In the genomic region with DNA sequence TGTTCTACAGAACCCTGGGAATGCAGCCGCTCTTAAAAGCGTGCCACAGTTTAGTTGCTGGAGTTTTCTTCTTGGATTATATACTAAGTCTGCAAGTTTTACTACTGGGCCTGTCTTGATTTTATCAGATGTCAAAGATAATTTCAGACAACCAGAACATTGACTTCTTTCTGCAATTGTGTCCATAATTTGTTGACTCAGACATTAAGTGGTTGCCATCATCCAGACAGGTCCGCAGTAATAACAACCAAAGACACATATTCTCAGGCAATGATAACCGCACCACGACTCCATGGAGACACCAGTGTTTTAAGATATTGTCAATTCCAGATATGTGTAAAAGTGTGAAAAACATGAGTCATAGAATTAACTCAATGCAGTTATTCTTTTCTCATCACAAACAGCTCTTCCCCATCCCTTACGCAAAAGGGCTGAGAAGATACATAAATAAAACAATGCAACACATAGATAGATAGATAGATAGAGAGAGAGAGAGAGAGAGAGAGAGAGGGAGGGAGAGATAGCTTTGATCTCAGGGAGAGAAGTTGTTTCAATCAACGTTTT, we compare ENCODE assay signal across 21 cellular contexts.
A peak's percentile ranks its signal among the peaks of the same experiment; 100 is the strongest.
DNase-seq lines count a peak whose midpoint lies in the region; ATAC-seq and TF ChIP-seq lines count a peak whose summit lies in the region.
"Had no signal": no experiment of that assay in that cellular context is flagged by ENCODE, and none has a peak within 500 bp of the region (broad histone marks: within the 10 kb centered on the region; RNA-seq: fewer than 3 reads in every experiment).

No MANE protein-coding gene starts in this region.

- H3K9me3 Mint-ChIP-seq in MCF 10A (ENCODE audit: unreplicated experiment) = no peaks in the 10 kb centered on the region
- H3K9me3 Mint-ChIP-seq: CD8-positive, alpha-beta T cell had no signal

- H3K27ac Mint-ChIP-seq in MCF 10A (ENCODE audit: low read depth, unreplicated experiment) = no peak overlapping the region
- H3K27ac Mint-ChIP-seq: CD8-positive, alpha-beta T cell had no signal

- no peak for TF ChIP-seq CTCF in MCF 10A (IDR thresholded peaks at IDR 0.05; ENCODE audit: unreplicated experiment)
- no peak for TF ChIP-seq CTCF in mammary epithelial cell (conservative IDR thresholded peaks at IDR 0.05 in 1 of 2, IDR thresholded peaks at IDR 0.05 in 1 of 2; ENCODE audit: extremely low read depth in 1 of 2, insufficient read depth in 1 of 2, low read depth in 1 of 2, low read length in 2 of 2)
- no peak for TF ChIP-seq CTCF in RWPE2 (IDR thresholded peaks at IDR 0.05; ENCODE audit: poor library complexity, severe bottlenecking)
- TF ChIP-seq CTCF in fibroblast of villous mesenchyme (IDR thresholded peaks at IDR 0.05; ENCODE audit: insufficient read depth, low read depth, low read length) = no peak
- no peak for TF ChIP-seq CTCF in psoas muscle (IDR thresholded peaks at IDR 0.05)

- ATAC-seq in RWPE2 (ENCODE audit: low read depth) (no peak), GM21576 (IDR thresholded peaks at IDR 0.05; ENCODE audit: unreplicated experiment) (no peak), psoas muscle (no peak)
- ATAC-seq: CD8-positive, alpha-beta T cell had no signal

- no peak overlapping the region for H3K9ac ChIP-seq in mammary epithelial cell (ENCODE audit: insufficient read depth, low read length)

- POLR2A ChIA-PET in MCF 10A (lab: Yijun Ruan, JAX) = interaction anchor here (0.6 to 0.7 kb wide), 4 partner anchors 43 to 1805 kb away, joined by 3 to 5 read pairs (median 4); no protein-coding TSS in a partner anchor

- H3K27me3 ChIP-seq in mammary epithelial cell (ENCODE audit: insufficient read depth, low read length) = peaks cover 7% of the 10 kb centered on the region
- H3K27me3 ChIP-seq in RWPE2 (ENCODE audit: insufficient read depth, poor library complexity, severe bottlenecking) = peaks cover 32% of the 10 kb centered on the region
- peaks cover 0 to 29% (median 11%) of the 10 kb centered on the region in 3 donors for H3K27me3 ChIP-seq in psoas muscle (ENCODE audit: insufficient read depth in 3 of 3, low read length in 2 of 3)

- 81% methylated on average over 6 of the region's 7 CpGs for WGBS in mammary epithelial cell (ENCODE audit: low coverage, missing lambda C conversion rate)
- 79 to 85% (median 83%) methylated on average over 7 of the region's 7 CpGs for WGBS in psoas muscle, 3 donors

- no peaks in the 10 kb centered on the region for H3K4me1 ChIP-seq in mammary epithelial cell (ENCODE audit: insufficient read depth, low read length)
- H3K4me1 ChIP-seq in RWPE2 (ENCODE audit: insufficient read depth, poor library complexity, severe bottlenecking) = peaks cover 13% of the 10 kb centered on the region
- H3K4me1 ChIP-seq in psoas muscle = no peaks in the 10 kb centered on the region

- no peak overlapping the region for H3K4me3 Mint-ChIP-seq in MCF 10A (ENCODE audit: unreplicated experiment)
- H3K4me3 Mint-ChIP-seq: CD8-positive, alpha-beta T cell had no signal

- in situ Hi-C loops in mammary epithelial cell (cut with MboI; ENCODE audit: low sequenced_read_pairs in 2 of 2) = no loop called here

- no peaks in the 10 kb centered on the region for H3K79me2 ChIP-seq in mammary epithelial cell (ENCODE audit: insufficient read depth, low read length)

- H3K36me3 Mint-ChIP-seq in MCF 10A (ENCODE audit: insufficient read depth, unreplicated experiment) = no peaks in the 10 kb centered on the region
- H3K36me3 Mint-ChIP-seq: CD8-positive, alpha-beta T cell had no signal

- no TSS peak for BruUV-seq in MCF 10A (replicated peaks; lab: Mats Ljungman, UMichigan)
- BruUV-seq in mammary epithelial cell (replicated peaks; lab: Mats Ljungman, UMichigan) = no TSS peak

- H3K4me2 ChIP-seq in mammary epithelial cell (ENCODE audit: insufficient read depth, low read depth, low read length) = no peak overlapping the region

- no peaks in the 10 kb centered on the region for H4K20me1 ChIP-seq in mammary epithelial cell (ENCODE audit: insufficient read depth, low read length)

- intact Hi-C loops in MCF 10A (cut with micrococcal nuclease) = no loop called here
- intact Hi-C loops in mammary epithelial cell (cut with micrococcal nuclease) = no loop called here
- intact Hi-C loops in psoas muscle (cut with DNase I) = no loop called here

- DNase-seq in MCF 10A (ENCODE audit: unreplicated experiment) (peak; percentile 37), mammary epithelial cell (no peak), RWPE2 (ENCODE audit: low spot score) (no peak), fibroblast of villous mesenchyme (ENCODE audit: low read depth) (peak; percentile 13), dedifferentiated amniotic fluid mesenchymal stem cell (ENCODE audit: extremely low spot score) (no peak), psoas muscle (no peak)
- DNase-seq in activated CD8-positive, alpha-beta memory T cell treated with anti-CD3 and anti-CD28 coated beads for 24 hours = no peak
- DNase-seq: AML-193; C1 segment of cervical spinal cord; Calu3; CD8-positive, alpha-beta T cell; H7; KBM-7; NCI-H1092 treated with DMSO at 0.1 percent for 48 hours; NCI-H1436 treated with DMSO at 0.1 percent for 48 hours; NCI-H2029; NCI-H226; NCI-H524 treated with DMSO at 0.1 percent for 48 hours; SIG-M5 had no signal

- CTCF ChIA-PET in MCF 10A (lab: Yijun Ruan, JAX) (interaction anchor here (0.7 to 8.7 kb wide), 9 partner anchors 9 to 1764 kb away, joined by 3 to 97 read pairs (median 4); no protein-coding TSS in a partner anchor), mammary epithelial cell (lab: Charles Lee; ENCODE audit: low non-redundant PET) (no interaction called here)

- H3K36me3 ChIP-seq in mammary epithelial cell (ENCODE audit: insufficient read depth, low read length) (no peaks in the 10 kb centered on the region), RWPE2 (ENCODE audit: low read depth) (no peaks in the 10 kb centered on the region), psoas muscle (ENCODE audit: insufficient read depth in 1 of 2, low read depth in 1 of 2) (no peaks in the 10 kb centered on the region)

- no peak overlapping the region for H3K27ac ChIP-seq in mammary epithelial cell (ENCODE audit: insufficient read depth, low read depth, low read length)
- peak overlapping the region; percentile 45 for H3K27ac ChIP-seq in RWPE2 (ENCODE audit: poor library complexity, severe bottlenecking)
- H3K27ac ChIP-seq in psoas muscle = no peak overlapping the region
- H3K27ac ChIP-seq: 22Rv1 had no signal

- H3K9me3 ChIP-seq in mammary epithelial cell (replicated peaks; ENCODE audit: insufficient read depth, low read length) (no peaks in the 10 kb centered on the region), RWPE2 (ENCODE audit: severe bottlenecking) (no peaks in the 10 kb centered on the region), psoas muscle (no peaks in the 10 kb centered on the region)

- dilution Hi-C loops in mammary epithelial cell (cut with HindIII; ENCODE audit: low sequenced_read_pairs) = no loop called here

- no peak overlapping the region for H2AFZ ChIP-seq in mammary epithelial cell (ENCODE audit: low read depth, low read length)

- peaks cover 9% of the 10 kb centered on the region for H3K4me1 Mint-ChIP-seq in MCF 10A (ENCODE audit: insufficient read depth, unreplicated experiment)

- no peak overlapping the region for H3K4me3 ChIP-seq in mammary epithelial cell (replicated peaks in 1 of 3; ENCODE audit: insufficient read depth in 1 of 3, low read depth in 2 of 3, low read length in 3 of 3)
- H3K4me3 ChIP-seq in RWPE2 (ENCODE audit: severe bottlenecking) = no peak overlapping the region
- no peak overlapping the region for H3K4me3 ChIP-seq in fibroblast of villous mesenchyme (ENCODE audit: low read depth, low read length)
- no peak overlapping the region for H3K4me3 ChIP-seq in psoas muscle

- no peaks in the 10 kb centered on the region for H3K27me3 Mint-ChIP-seq in MCF 10A (ENCODE audit: insufficient read depth, unreplicated experiment)

Comparison
In these comparisons a context has a peak if more than half of its experiments do, and no peak if none do; other contexts are left out.
1. DNase-seq: peak in MCF 10A (single experiment) and fibroblast of villous mesenchyme (single experiment); none in mammary epithelial cell (single experiment), RWPE2 (single experiment), dedifferentiated amniotic fluid mesenchymal stem cell (single experiment), psoas muscle (0 of 2) and activated CD8-positive, alpha-beta memory T cell treated with anti-CD3 and anti-CD28 coated beads for 24 hours (single experiment).